Comparison of ENCODE assay signal across 9 cellular contexts in genomic region chr18:44325903-44326650, GRCh38.
DNase-seq lines count a peak whose midpoint lies in the region; ATAC-seq and TF ChIP-seq lines count a peak whose summit lies in the region.
"Had no signal": no experiment of that assay in that cellular context is flagged by ENCODE, and none has a peak within 500 bp of the region (broad histone marks: within the 10 kb centered on the region; RNA-seq: fewer than 3 reads in every experiment).

No MANE protein-coding gene starts in this region.

- no peak overlapping the region for H3K4me3 ChIP-seq in skeletal muscle cell (ENCODE audit: low read depth, low read length)

- peak; percentile 33 for DNase-seq in activated CD4-positive, alpha-beta T cell treated with anti-CD3 and anti-CD28 coated beads for 48 hours
- no peak for DNase-seq in activated CD4-positive, alpha-beta T cell treated with anti-CD3 and anti-CD28 coated beads for 1 hour
- DNase-seq in NAMALWA (ENCODE audit: low spot score) (peak; percentile 67), left cardiac atrium (peak; percentile 66), skeletal muscle cell (ENCODE audit: low read depth) (peak; percentile 35)
- DNase-seq: activated naive CD8-positive, alpha-beta T cell treated with anti-CD3 and anti-CD28 coated beads, Interleukin-2, amount 10 ng/mL, durations not matched to agents 7 days and 5 days had no signal

- ATAC-seq in left cardiac atrium (peak in 1 of 2 donors; percentile 38), HG03520 (IDR thresholded peaks at IDR 0.05; ENCODE audit: unreplicated experiment) (no peak), HG02885 (IDR thresholded peaks at IDR 0.05; ENCODE audit: poor library complexity, unreplicated experiment) (no peak)

- no peak overlapping the region for H3K27ac ChIP-seq in VCaP

- intact Hi-C loops in left cardiac atrium (cut with DNase I) = loop anchor here (5.0 to 10.0 kb wide), 3 partner anchors 194 to 534 kb away; no protein-coding TSS in a partner anchor

- TF ChIP-seq CTCF in VCaP (conservative IDR thresholded peaks at IDR 0.05) = peak; percentile 71
